Comparison of ENCODE assay signal across 1 cellular context in genomic region chr10:35349389-35349915, GRCh38.
TF ChIP-seq lines count a peak whose summit lies in the region.

No MANE protein-coding gene starts in this region.

TF ChIP-seq in IMR-90, 13 proteins besides CTCF, POLR2A, EP300 and RAD21 (continued from another document):
- TF ChIP-seq ELK1 (IDR thresholded peaks at IDR 0.05; ENCODE audit: borderline replicate concordance, low read depth, low read length): no peak
- no peak for TF ChIP-seq SMC3 (IDR thresholded peaks at IDR 0.05; ENCODE audit: low read depth, low read length)
- no peak for TF ChIP-seq MAFK (IDR thresholded peaks at IDR 0.05; ENCODE audit: low read depth, low read length)
- TF ChIP-seq CHD1 (IDR thresholded peaks at IDR 0.05; ENCODE audit: low read depth, low read length): no peak
- TF ChIP-seq MXI1 (IDR thresholded peaks at IDR 0.05; ENCODE audit: borderline replicate concordance, low read depth, low read length): no peak
- TF ChIP-seq RFX5 (IDR thresholded peaks at IDR 0.05; ENCODE audit: low read depth, low read length): no peak
- no peak for TF ChIP-seq BHLHE40 (IDR thresholded peaks at IDR 0.05; ENCODE audit: low read depth, low read length)
- TF ChIP-seq MAZ (IDR thresholded peaks at IDR 0.05; ENCODE audit: borderline replicate concordance, low read depth, low read length): no peak
- no peak for TF ChIP-seq CEBPB (IDR thresholded peaks at IDR 0.05; ENCODE audit: low read depth, low read length)
